Comparison of ENCODE assay signal across 12 cellular contexts in genomic region chr18:46211816-46212215, GRCh38.
A peak's percentile ranks its signal among the peaks of the same experiment; 100 is the strongest.
DNase-seq lines count a peak whose midpoint lies in the region; ATAC-seq, FAIRE-seq and TF ChIP-seq lines count a peak whose summit lies in the region.
"Had no signal": no experiment of that assay in that cellular context is flagged by ENCODE, and none has a peak within 500 bp of the region (broad histone marks: within the 10 kb centered on the region; RNA-seq: fewer than 3 reads in every experiment).

No MANE protein-coding gene starts in this region.

- no peak overlapping the region for H3K4me3 Mint-ChIP-seq in central memory CD8-positive, alpha-beta T cell

- no peaks in the 10 kb centered on the region for H3K27me3 Mint-ChIP-seq in central memory CD8-positive, alpha-beta T cell

- dilution Hi-C loops in mammary epithelial cell (cut with HindIII; ENCODE audit: low sequenced_read_pairs) = loop anchor here (5.0 to 10.0 kb wide), 2 partner anchors 50 to 87 kb away; no protein-coding TSS in a partner anchor

- peaks cover 2% of the 10 kb centered on the region for H3K36me3 ChIP-seq in mammary epithelial cell (ENCODE audit: insufficient read depth, low read length)
- H3K36me3 ChIP-seq: gastrocnemius medialis had no signal

- H3K9me3 Mint-ChIP-seq in central memory CD8-positive, alpha-beta T cell = no peaks in the 10 kb centered on the region

- 5% methylated on average over 1 of the region's 1 CpG for WGBS in mammary epithelial cell (ENCODE audit: low coverage, missing lambda C conversion rate)

- intact Hi-C loops in mammary epithelial cell (cut with micrococcal nuclease) = loop anchor here (2.0 kb wide), 1 partner anchor 39 kb away; no protein-coding TSS in a partner anchor

- CTCF ChIA-PET in mammary epithelial cell (lab: Charles Lee; ENCODE audit: low non-redundant PET) = interaction anchor here (0.6 to 0.9 kb wide), 3 partner anchors 38 to 69 kb away, joined by 3 read pairs; a partner anchor contains a TSS

- H3K9ac ChIP-seq in mammary epithelial cell (ENCODE audit: insufficient read depth, low read length) = no peak overlapping the region

- FAIRE-seq in RCC 7860 (lab: Jason Lieb, UNC) = peak; percentile 46
- FAIRE-seq: TTC549 had no signal

- DNase-seq in stimulated activated CD4-positive, alpha-beta T cell treated with anti-CD3 and anti-CD28 coated beads, Interleukin-2, amount 100 ng/mL, for 4 hours (ENCODE audit: low read depth) = peak; percentile 6
- DNase-seq in stimulated activated CD4-positive, alpha-beta T cell treated with anti-CD3 and anti-CD28 coated beads, Interleukin-4, amount 100 ng/mL, for 4 hours = no peak
- peak; percentile 6 for DNase-seq in RCC 7860 (ENCODE audit: low spot score)
- no peak for DNase-seq in central memory CD8-positive, alpha-beta T cell (ENCODE audit: low spot score in 2 of 2)
- DNase-seq in KG1 (lab: John Stamatoyannopoulos, UW) = no peak
- DNase-seq in Ammon's horn (ENCODE audit: low spot score) = no peak
- no peak for DNase-seq in mammary epithelial cell
- DNase-seq in hippocampal formation (lab: John Stamatoyannopoulos, UW) = no peak
- DNase-seq: body of pancreas, gastrocnemius medialis, NCI-H82 had no signal

- no peaks in the 10 kb centered on the region for H3K9me3 ChIP-seq in mammary epithelial cell (replicated peaks; ENCODE audit: insufficient read depth, low read length)
- H3K9me3 ChIP-seq: body of pancreas, gastrocnemius medialis had no signal

- H3K27me3 ChIP-seq in mammary epithelial cell (ENCODE audit: insufficient read depth, low read length) = no peaks in the 10 kb centered on the region
- H3K27me3 ChIP-seq: body of pancreas, gastrocnemius medialis had no signal

- ATAC-seq in central memory CD8-positive, alpha-beta T cell (replicated peaks; ENCODE audit: extremely low read depth, poor library complexity, severe bottlenecking) = peak; percentile 44
- ATAC-seq: body of pancreas, gastrocnemius medialis had no signal

- TF ChIP-seq CTCF in mammary epithelial cell (conservative IDR thresholded peaks at IDR 0.05 in 1 of 2, IDR thresholded peaks at IDR 0.05 in 1 of 2; ENCODE audit: extremely low read depth in 1 of 2, insufficient read depth in 1 of 2, low read depth in 1 of 2, low read length in 2 of 2) = no peak

- H3K27ac ChIP-seq in mammary epithelial cell (ENCODE audit: insufficient read depth, low read depth, low read length) = no peak overlapping the region
- H3K27ac ChIP-seq: body of pancreas, gastrocnemius medialis had no signal

- H3K4me1 ChIP-seq in mammary epithelial cell (ENCODE audit: insufficient read depth, low read length) = peaks cover 9% of the 10 kb centered on the region
- H3K4me1 ChIP-seq: body of pancreas had no signal

- no TSS peak for BruUV-seq in mammary epithelial cell (replicated peaks; lab: Mats Ljungman, UMichigan)

- no peak overlapping the region for H3K4me3 ChIP-seq in mammary epithelial cell (replicated peaks in 1 of 3; ENCODE audit: insufficient read depth in 1 of 3, low read depth in 2 of 3, low read length in 3 of 3)
- H3K4me3 ChIP-seq: body of pancreas, gastrocnemius medialis had no signal

- no peak overlapping the region for H2AFZ ChIP-seq in mammary epithelial cell (ENCODE audit: low read depth, low read length)

- H3K27ac Mint-ChIP-seq in central memory CD8-positive, alpha-beta T cell (ENCODE audit: low read depth) = peak overlapping the region; percentile 14

- peaks cover 93% of the 10 kb centered on the region for H3K79me2 ChIP-seq in mammary epithelial cell (ENCODE audit: insufficient read depth, low read length)

- peaks cover 5% of the 10 kb centered on the region for H4K20me1 ChIP-seq in mammary epithelial cell (ENCODE audit: insufficient read depth, low read length)

- no peak overlapping the region for H3K4me2 ChIP-seq in mammary epithelial cell (ENCODE audit: insufficient read depth, low read depth, low read length)

- in situ Hi-C loops in mammary epithelial cell (cut with MboI; ENCODE audit: low sequenced_read_pairs in 2 of 2) = no loop called here

- peaks cover 16% of the 10 kb centered on the region for H3K36me3 Mint-ChIP-seq in central memory CD8-positive, alpha-beta T cell (ENCODE audit: insufficient read depth)

- H3K4me1 Mint-ChIP-seq in central memory CD8-positive, alpha-beta T cell = peaks cover 59% of the 10 kb centered on the region

Comparison
In these comparisons a context has a peak if more than half of its experiments do, and no peak if none do; other contexts are left out.
1. DNase-seq: peak in stimulated activated CD4-positive, alpha-beta T cell treated with anti-CD3 and anti-CD28 coated beads, Interleukin-2, amount 100 ng/mL, for 4 hours (single experiment) and RCC 7860 (single experiment); none in stimulated activated CD4-positive, alpha-beta T cell treated with anti-CD3 and anti-CD28 coated beads, Interleukin-4, amount 100 ng/mL, for 4 hours (0 of 2), central memory CD8-positive, alpha-beta T cell (0 of 2), KG1 (single experiment), Ammon's horn (single experiment), mammary epithelial cell (single experiment) and hippocampal formation (0 of 2).